Comparison of ENCODE assay signal across 8 cellular contexts in the genomic region with DNA sequence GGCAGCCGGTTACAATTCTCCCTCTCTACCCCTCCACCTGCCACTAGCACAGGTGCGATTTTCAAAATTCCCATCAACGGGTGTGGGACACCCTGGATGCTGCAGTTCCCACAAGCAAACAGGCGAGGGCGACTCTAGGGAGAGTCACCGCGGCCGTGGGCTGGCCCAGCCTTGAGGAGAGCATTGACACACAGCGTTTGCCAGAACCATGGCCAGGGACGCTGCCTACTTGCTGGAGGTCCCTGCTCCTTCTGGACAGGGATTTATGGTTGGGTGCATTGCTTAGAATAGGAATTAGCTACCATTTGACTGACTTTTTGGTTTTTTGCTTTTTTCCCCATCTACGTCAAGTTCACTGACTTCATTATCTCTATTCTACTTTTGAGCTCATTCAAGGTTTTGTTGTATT.
A peak's percentile ranks its signal among the peaks of the same experiment; 100 is the strongest.
DNase-seq lines count a peak whose midpoint lies in the region; ATAC-seq and TF ChIP-seq lines count a peak whose summit lies in the region.

No MANE protein-coding gene starts in this region.

- peak; percentile 87 for TF ChIP-seq CTCF in VCaP (conservative IDR thresholded peaks at IDR 0.05)

- no peak overlapping the region for H3K27ac ChIP-seq in VCaP

- no peak for ATAC-seq in GM18520 (IDR thresholded peaks at IDR 0.05; ENCODE audit: unreplicated experiment)

- in situ Hi-C loops in T47D (cut with HindIII; ENCODE audit: low pct_unique_long_range_greater_than_20kb, low sequenced_read_pairs): no loop called here

- DNase-seq in DMS 273 (lab: John Stamatoyannopoulos, UW; ENCODE audit: unreplicated experiment): peak; percentile 93
- DNase-seq in DMS 273 treated with DMSO at 0.1 percent for 48 hours (lab: John Stamatoyannopoulos, UW): no peak
- DNase-seq in NCI-H1092 (lab: John Stamatoyannopoulos, UW): peak; percentile 46
- DNase-seq in T47D (ENCODE audit: low read depth in 1 of 2, low spot score in 1 of 2): peak; percentile 66 to 93
- peak; percentile 80 for DNase-seq in left kidney (ENCODE audit: low read depth, low spot score)
- peak; percentile 28 to 42 (median 35) for DNase-seq in stimulated activated CD4-positive, alpha-beta T cell treated with anti-CD3 and anti-CD28 coated beads, TNF-alpha, amount 100 ng/mL, for 48 hours (ENCODE audit: low read depth in 3 of 3)
